In the genomic region with DNA sequence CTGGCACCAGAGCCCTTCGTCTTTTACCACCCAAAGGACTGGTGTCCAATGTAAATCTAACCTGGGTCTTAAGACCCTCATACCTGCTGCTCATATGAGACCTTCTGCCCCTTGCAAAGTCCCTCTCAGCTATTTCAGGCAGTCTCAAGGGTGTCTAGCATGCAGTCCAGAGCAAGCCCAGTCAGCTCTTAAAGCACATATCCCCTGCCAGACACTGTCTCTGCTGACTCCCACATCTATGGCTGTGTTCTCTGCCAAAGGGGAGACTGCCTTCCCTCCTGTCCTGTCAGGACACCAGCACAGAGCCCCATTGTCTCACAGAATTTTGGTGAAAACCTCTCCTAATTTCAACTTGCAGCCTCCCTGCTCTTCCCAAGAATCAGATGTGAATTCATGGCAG, we compare ENCODE assay signal across 4 cellular contexts.
"Had no signal": no experiment of that assay in that cellular context is flagged by ENCODE, and none has a peak within 500 bp of the region (broad histone marks: within the 10 kb centered on the region; RNA-seq: fewer than 3 reads in every experiment).

No MANE protein-coding gene starts in this region.

- DNase-seq: H9, HCEC 1CT, IMR-90 had no signal

- ATAC-seq: GM23338 had no signal

- H3K4me3 ChIP-seq: GM23338 had no signal
